Comparison of ENCODE assay signal across 10 cellular contexts in the genomic region with DNA sequence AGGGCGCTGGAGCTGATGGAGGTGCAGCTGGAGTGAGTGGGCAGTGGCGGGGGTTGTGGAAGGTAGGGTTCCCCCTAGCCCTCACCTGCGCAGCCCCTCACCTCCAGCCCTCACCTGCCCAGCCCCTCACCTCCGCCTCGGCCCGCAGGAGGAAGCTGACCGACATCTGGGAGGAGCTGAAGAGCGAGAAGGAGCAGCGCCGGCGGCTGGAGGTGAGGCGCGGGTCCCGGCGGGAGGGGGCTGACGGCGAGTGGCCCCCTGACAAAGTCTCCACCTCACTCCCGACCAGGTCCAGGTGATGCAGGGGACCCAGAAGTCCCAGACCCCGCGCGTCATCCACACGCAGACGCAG. TPM values are rescaled to one million over a fixed set of nuclear protein-coding genes. Genes with fewer than 3 reads are reported as not detected.
DNase-seq lines count a peak whose midpoint lies in the region; ATAC-seq and TF ChIP-seq lines count a peak whose summit lies in the region.
"Had no signal": no experiment of that assay in that cellular context is flagged by ENCODE, and none has a peak within 500 bp of the region (broad histone marks: within the 10 kb centered on the region; RNA-seq: fewer than 3 reads in every experiment).

No MANE protein-coding gene starts in this region.

- H3F3A ChIP-seq in GM23338 (replicated peaks; ENCODE audit: low read depth) = peaks cover 22% of the 10 kb centered on the region

- H3K4me3 Mint-ChIP-seq in GM23338 = peak overlapping the region; percentile 80
- H3K4me3 Mint-ChIP-seq in activated naive CD8-positive, alpha-beta T cell treated with anti-CD3 and anti-CD28 coated beads, Interleukin-2, amount 10 ng/mL, durations not matched to agents 7 days and 5 days = peak overlapping the region; percentile 63
- H3K4me3 Mint-ChIP-seq in stimulated activated memory B cell treated with anti-CD40 and anti-IgM and Interleukin-4, amounts not matched to agents 10 μg/mL and 1 μg/mL and 100 μg/mL, for 72 hours = peak overlapping the region; percentile 86

- POLR2A ChIA-PET in activated naive CD8-positive, alpha-beta T cell treated with anti-CD3 and anti-CD28 coated beads, Interleukin-2, amount 10 ng/mL, durations not matched to agents 7 days and 5 days (lab: Charles Lee) = interaction anchor here (4.5 kb wide), 1 partner anchor 14 kb away, joined by 24 read pairs; a partner anchor contains a TSS

- peak overlapping the region; percentile 90 for H3K27ac ChIP-seq in GM23338 (ENCODE audit: low read depth)

- H3K4me1 ChIP-seq in GM23338 (ENCODE audit: insufficient read depth) = peaks cover 18% of the 10 kb centered on the region

- DNase-seq in GM23338 (ENCODE audit: low spot score) = peak; percentile 68
- no peak for DNase-seq in activated naive CD8-positive, alpha-beta T cell treated with anti-CD3 and anti-CD28 coated beads, Interleukin-2, amount 10 ng/mL, durations not matched to agents 7 days and 5 days
- peak; percentile 56 for DNase-seq in iPS-NIHi7 (ENCODE audit: extremely low spot score)
- DNase-seq in NCI-H1105 (lab: John Stamatoyannopoulos, UW) = no peak
- DNase-seq in NCI-H748 (lab: John Stamatoyannopoulos, UW; ENCODE audit: unreplicated experiment) = no peak
- DNase-seq in NCI-H510A (lab: John Stamatoyannopoulos, UW) = no peak
- DNase-seq: hippocampal formation, NCI-H345 had no signal

- H3K36me3 Mint-ChIP-seq in GM23338 (ENCODE audit: low read depth) = peaks cover under 1% of the 10 kb centered on the region
- H3K36me3 Mint-ChIP-seq in activated naive CD8-positive, alpha-beta T cell treated with anti-CD3 and anti-CD28 coated beads, Interleukin-2, amount 10 ng/mL, durations not matched to agents 7 days and 5 days = peaks cover 16% of the 10 kb centered on the region
- no peaks in the 10 kb centered on the region for H3K36me3 Mint-ChIP-seq in stimulated activated memory B cell treated with anti-CD40 and anti-IgM and Interleukin-4, amounts not matched to agents 10 μg/mL and 1 μg/mL and 100 μg/mL, for 72 hours

- H3K4me2 ChIP-seq in GM23338 = peak overlapping the region; percentile 94

- ATAC-seq in GM23338 = peak; percentile 7
- no peak for ATAC-seq in activated naive CD8-positive, alpha-beta T cell treated with anti-CD3 and anti-CD28 coated beads, Interleukin-2, amount 10 ng/mL, durations not matched to agents 7 days and 5 days (ENCODE audit: low read depth)
- no peak for ATAC-seq in stimulated activated memory B cell treated with anti-CD40 and anti-IgM and Interleukin-4, amounts not matched to agents 10 μg/mL and 1 μg/mL and 100 μg/mL, for 72 hours
- no peak for ATAC-seq in HG03175 (IDR thresholded peaks at IDR 0.05; ENCODE audit: unreplicated experiment)

- peak overlapping the region; percentile 54 for H3K27ac Mint-ChIP-seq in GM23338
- H3K27ac Mint-ChIP-seq in activated naive CD8-positive, alpha-beta T cell treated with anti-CD3 and anti-CD28 coated beads, Interleukin-2, amount 10 ng/mL, durations not matched to agents 7 days and 5 days = no peak overlapping the region
- peak overlapping the region; percentile 79 for H3K27ac Mint-ChIP-seq in stimulated activated memory B cell treated with anti-CD40 and anti-IgM and Interleukin-4, amounts not matched to agents 10 μg/mL and 1 μg/mL and 100 μg/mL, for 72 hours

- peak overlapping the region; percentile 83 for H2AFZ ChIP-seq in GM23338

- H3K4me3 ChIP-seq in GM23338 = peak overlapping the region; percentile 88

- H3K36me3 ChIP-seq in GM23338 (ENCODE audit: insufficient read depth) = no peaks in the 10 kb centered on the region

- no peaks in the 10 kb centered on the region for H3K79me2 ChIP-seq in GM23338 (replicated peaks; ENCODE audit: insufficient read depth)

- H4K20me1 ChIP-seq in GM23338 (replicated peaks; ENCODE audit: insufficient read depth) = no peaks in the 10 kb centered on the region

- no peaks in the 10 kb centered on the region for H3K9me3 Mint-ChIP-seq in GM23338
- H3K9me3 Mint-ChIP-seq in activated naive CD8-positive, alpha-beta T cell treated with anti-CD3 and anti-CD28 coated beads, Interleukin-2, amount 10 ng/mL, durations not matched to agents 7 days and 5 days = no peaks in the 10 kb centered on the region
- no peaks in the 10 kb centered on the region for H3K9me3 Mint-ChIP-seq in stimulated activated memory B cell treated with anti-CD40 and anti-IgM and Interleukin-4, amounts not matched to agents 10 μg/mL and 1 μg/mL and 100 μg/mL, for 72 hours

- H3K4me1 Mint-ChIP-seq in GM23338 = peaks cover 15% of the 10 kb centered on the region
- peaks cover 23% of the 10 kb centered on the region for H3K4me1 Mint-ChIP-seq in activated naive CD8-positive, alpha-beta T cell treated with anti-CD3 and anti-CD28 coated beads, Interleukin-2, amount 10 ng/mL, durations not matched to agents 7 days and 5 days
- peaks cover 30% of the 10 kb centered on the region for H3K4me1 Mint-ChIP-seq in stimulated activated memory B cell treated with anti-CD40 and anti-IgM and Interleukin-4, amounts not matched to agents 10 μg/mL and 1 μg/mL and 100 μg/mL, for 72 hours

- H3K27me3 Mint-ChIP-seq in GM23338 (ENCODE audit: insufficient read depth, low read depth, poor library complexity) = peaks cover 35% of the 10 kb centered on the region
- H3K27me3 Mint-ChIP-seq in activated naive CD8-positive, alpha-beta T cell treated with anti-CD3 and anti-CD28 coated beads, Interleukin-2, amount 10 ng/mL, durations not matched to agents 7 days and 5 days = peaks cover 2% of the 10 kb centered on the region
- H3K27me3 Mint-ChIP-seq in stimulated activated memory B cell treated with anti-CD40 and anti-IgM and Interleukin-4, amounts not matched to agents 10 μg/mL and 1 μg/mL and 100 μg/mL, for 72 hours = peaks cover 6% of the 10 kb centered on the region

- H3K9me2 ChIP-seq in GM23338 (ENCODE audit: insufficient read depth) = no peaks in the 10 kb centered on the region; the same call in 1 of the 2 replicates

- H3K27me3 ChIP-seq in GM23338 (ENCODE audit: insufficient read depth) = peaks cover 47% of the 10 kb centered on the region

- TF ChIP-seq CTCF in GM23338 (conservative IDR thresholded peaks at IDR 0.05; ENCODE audit: low read depth in 2 of 2) = no peak

TF ChIP-seq in GM23338, 12 proteins besides CTCF, POLR2A, EP300 and RAD21 (continues in another document):
- TF ChIP-seq JUNB (IDR thresholded peaks at IDR 0.05; ENCODE audit: unreplicated experiment) = no peak

RNA-seq across cellular contexts. Expression of a gene that starts 2.7 kb away (rescaled TPM):
- 27.1 and 27.3 TPM in 2 replicates for total RNA-seq in GM23338 (2014; rRNA removed; shearing (Covaris generic))
- 9.2 and 11.5 TPM in 2 replicates for polyA plus RNA-seq in GM23338 (2016; fragmentation: Nextera tagmentation; extraction: Ambion mirVana)
- total RNA-seq in activated naive CD8-positive, alpha-beta T cell treated with anti-CD3 and anti-CD28 coated beads, Interleukin-2, amount 10 ng/mL, durations not matched to agents 7 days and 5 days = 10 to 100 TPM; 11.6 to 14.1 TPM

RNA-seq across cellular contexts. Expression of a gene that starts 14.6 kb away (rescaled TPM):
- total RNA-seq in GM23338 (2014; rRNA removed; shearing (Covaris generic)) = 4.4 and 6.3 TPM in 2 replicates
- polyA plus RNA-seq in GM23338 (2016; fragmentation: Nextera tagmentation; extraction: Ambion mirVana) = 3.1 and 3.7 TPM in 2 replicates
- total RNA-seq in activated naive CD8-positive, alpha-beta T cell treated with anti-CD3 and anti-CD28 coated beads, Interleukin-2, amount 10 ng/mL, durations not matched to agents 7 days and 5 days = 10 to 100 TPM; 24.9 to 26.5 TPM

Comparison
In these comparisons a context has a peak if more than half of its experiments do, and no peak if none do; other contexts are left out.
1. DNase-seq: peak in GM23338 (single experiment) and iPS-NIHi7 (single experiment); none in activated naive CD8-positive, alpha-beta T cell treated with anti-CD3 and anti-CD28 coated beads, Interleukin-2, amount 10 ng/mL, durations not matched to agents 7 days and 5 days (single experiment), NCI-H1105 (single experiment), NCI-H748 (single experiment) and NCI-H510A (single experiment).
2. Peak in every context shown above with its lines, with median percentiles within 50 percentile points of each other: H3K4me3 Mint-ChIP-seq.